1 cellular context compared by ENCODE assay signal in the genomic region with DNA sequence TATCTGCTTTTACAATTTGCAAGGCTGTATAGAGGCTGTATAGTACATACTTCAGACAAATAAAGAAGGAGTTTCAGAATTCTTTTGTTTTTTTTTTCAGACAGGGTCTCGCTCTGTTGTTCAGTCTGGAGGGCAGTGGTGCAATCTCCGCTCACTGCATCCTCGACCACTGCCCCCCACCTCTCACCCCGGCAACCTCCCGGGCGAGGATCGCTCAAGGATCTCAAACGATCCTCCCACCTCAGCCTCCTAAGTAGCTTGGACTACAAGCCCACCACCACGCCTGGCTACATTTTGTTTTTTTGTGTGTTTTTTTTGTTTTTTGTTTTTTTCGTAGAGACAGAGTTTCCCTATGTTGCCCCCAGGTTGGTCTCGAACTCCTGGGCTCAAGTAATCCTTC.
TF ChIP-seq lines count a peak whose summit lies in the region.

No MANE protein-coding gene starts in this region.

TF ChIP-seq in GM12878, 131 proteins besides CTCF, POLR2A, EP300 and RAD21:
- TF ChIP-seq, protein P1, sequence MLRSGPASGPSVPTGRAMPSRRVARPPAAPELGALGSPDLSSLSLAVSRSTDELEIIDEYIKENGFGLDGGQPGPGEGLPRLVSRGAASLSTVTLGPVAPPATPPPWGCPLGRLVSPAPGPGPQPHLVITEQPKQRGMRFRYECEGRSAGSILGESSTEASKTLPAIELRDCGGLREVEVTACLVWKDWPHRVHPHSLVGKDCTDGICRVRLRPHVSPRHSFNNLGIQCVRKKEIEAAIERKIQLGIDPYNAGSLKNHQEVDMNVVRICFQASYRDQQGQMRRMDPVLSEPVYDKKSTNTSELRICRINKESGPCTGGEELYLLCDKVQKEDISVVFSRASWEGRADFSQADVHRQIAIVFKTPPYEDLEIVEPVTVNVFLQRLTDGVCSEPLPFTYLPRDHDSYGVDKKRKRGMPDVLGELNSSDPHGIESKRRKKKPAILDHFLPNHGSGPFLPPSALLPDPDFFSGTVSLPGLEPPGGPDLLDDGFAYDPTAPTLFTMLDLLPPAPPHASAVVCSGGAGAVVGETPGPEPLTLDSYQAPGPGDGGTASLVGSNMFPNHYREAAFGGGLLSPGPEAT (IDR thresholded peaks at IDR 0.05; ENCODE audit: low read depth) = no peak
- TF ChIP-seq, protein P2, sequence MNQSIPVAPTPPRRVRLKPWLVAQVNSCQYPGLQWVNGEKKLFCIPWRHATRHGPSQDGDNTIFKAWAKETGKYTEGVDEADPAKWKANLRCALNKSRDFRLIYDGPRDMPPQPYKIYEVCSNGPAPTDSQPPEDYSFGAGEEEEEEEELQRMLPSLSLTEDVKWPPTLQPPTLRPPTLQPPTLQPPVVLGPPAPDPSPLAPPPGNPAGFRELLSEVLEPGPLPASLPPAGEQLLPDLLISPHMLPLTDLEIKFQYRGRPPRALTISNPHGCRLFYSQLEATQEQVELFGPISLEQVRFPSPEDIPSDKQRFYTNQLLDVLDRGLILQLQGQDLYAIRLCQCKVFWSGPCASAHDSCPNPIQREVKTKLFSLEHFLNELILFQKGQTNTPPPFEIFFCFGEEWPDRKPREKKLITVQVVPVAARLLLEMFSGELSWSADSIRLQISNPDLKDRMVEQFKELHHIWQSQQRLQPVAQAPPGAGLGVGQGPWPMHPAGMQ (IDR thresholded peaks at IDR 0.05; ENCODE audit: borderline replicate concordance) = no peak
- TF ChIP-seq HDGF (IDR thresholded peaks at IDR 0.05) = no peak
- TF ChIP-seq, protein P3, sequence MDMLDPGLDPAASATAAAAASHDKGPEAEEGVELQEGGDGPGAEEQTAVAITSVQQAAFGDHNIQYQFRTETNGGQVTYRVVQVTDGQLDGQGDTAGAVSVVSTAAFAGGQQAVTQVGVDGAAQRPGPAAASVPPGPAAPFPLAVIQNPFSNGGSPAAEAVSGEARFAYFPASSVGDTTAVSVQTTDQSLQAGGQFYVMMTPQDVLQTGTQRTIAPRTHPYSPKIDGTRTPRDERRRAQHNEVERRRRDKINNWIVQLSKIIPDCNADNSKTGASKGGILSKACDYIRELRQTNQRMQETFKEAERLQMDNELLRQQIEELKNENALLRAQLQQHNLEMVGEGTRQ (IDR thresholded peaks at IDR 0.05; ENCODE audit: borderline replicate concordance, low read depth, low read length) = no peak
- no peak for TF ChIP-seq BCL11A (IDR thresholded peaks at IDR 0.05; ENCODE audit: low read depth, low read length)
- TF ChIP-seq, protein P4, sequence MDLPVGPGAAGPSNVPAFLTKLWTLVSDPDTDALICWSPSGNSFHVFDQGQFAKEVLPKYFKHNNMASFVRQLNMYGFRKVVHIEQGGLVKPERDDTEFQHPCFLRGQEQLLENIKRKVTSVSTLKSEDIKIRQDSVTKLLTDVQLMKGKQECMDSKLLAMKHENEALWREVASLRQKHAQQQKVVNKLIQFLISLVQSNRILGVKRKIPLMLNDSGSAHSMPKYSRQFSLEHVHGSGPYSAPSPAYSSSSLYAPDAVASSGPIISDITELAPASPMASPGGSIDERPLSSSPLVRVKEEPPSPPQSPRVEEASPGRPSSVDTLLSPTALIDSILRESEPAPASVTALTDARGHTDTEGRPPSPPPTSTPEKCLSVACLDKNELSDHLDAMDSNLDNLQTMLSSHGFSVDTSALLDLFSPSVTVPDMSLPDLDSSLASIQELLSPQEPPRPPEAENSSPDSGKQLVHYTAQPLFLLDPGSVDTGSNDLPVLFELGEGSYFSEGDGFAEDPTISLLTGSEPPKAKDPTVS (IDR thresholded peaks at IDR 0.05; ENCODE audit: low read depth, low read length) = no peak
- TF ChIP-seq STAT1 (conservative IDR thresholded peaks at IDR 0.05) = no peak
